1 cellular context compared by ENCODE assay signal in the genomic region with DNA sequence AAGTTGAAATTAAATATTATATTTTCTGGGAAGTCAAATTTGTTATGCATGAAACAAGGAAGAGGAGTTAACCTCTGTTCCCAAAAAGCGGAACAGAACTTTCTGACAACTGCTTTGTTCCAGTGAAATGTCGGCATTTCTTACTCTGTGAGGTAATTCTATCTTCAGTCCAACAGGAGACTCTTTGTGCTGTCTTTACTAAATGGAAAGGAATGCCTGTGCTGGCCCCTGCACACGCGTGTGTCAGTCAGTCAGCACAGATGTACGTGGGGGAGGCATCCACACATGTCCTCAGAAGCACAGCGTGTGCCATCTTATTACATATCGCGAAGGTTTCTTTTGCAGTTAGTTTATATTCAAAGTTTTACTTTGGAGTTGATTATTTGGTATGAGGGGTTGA.
TF ChIP-seq lines count a peak whose summit lies in the region.

No MANE protein-coding gene starts in this region.

TF ChIP-seq in K562, 482 proteins besides CTCF, POLR2A, EP300 and RAD21 (continued from another document and continues in another):
- TF ChIP-seq, protein P1, sequence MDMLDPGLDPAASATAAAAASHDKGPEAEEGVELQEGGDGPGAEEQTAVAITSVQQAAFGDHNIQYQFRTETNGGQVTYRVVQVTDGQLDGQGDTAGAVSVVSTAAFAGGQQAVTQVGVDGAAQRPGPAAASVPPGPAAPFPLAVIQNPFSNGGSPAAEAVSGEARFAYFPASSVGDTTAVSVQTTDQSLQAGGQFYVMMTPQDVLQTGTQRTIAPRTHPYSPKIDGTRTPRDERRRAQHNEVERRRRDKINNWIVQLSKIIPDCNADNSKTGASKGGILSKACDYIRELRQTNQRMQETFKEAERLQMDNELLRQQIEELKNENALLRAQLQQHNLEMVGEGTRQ (CRISPR knock-in tag; IDR thresholded peaks at IDR 0.05): no peak
- TF ChIP-seq SOX6 (IDR thresholded peaks at IDR 0.05) (peak; percentile 68), WHSC1 (IDR thresholded peaks at IDR 0.05; ENCODE audit: low read length) (no peak), CXXC5 (CRISPR knock-in tag; IDR thresholded peaks at IDR 0.05) (peak; percentile 32; the same call in 1 of the 2 replicates), HDAC8 (tag; IDR thresholded peaks at IDR 0.05) (no peak), ZNF253 (CRISPR knock-in tag; conservative IDR thresholded peaks at IDR 0.05) (no peak), ZNF12 (CRISPR knock-in tag; IDR thresholded peaks at IDR 0.05) (no peak), MAFG (tag; conservative IDR thresholded peaks at IDR 0.05) (no peak), ZNF239 (CRISPR knock-in tag; IDR thresholded peaks at IDR 0.05) (no peak), NRF1 (conservative IDR thresholded peaks at IDR 0.05 in 1 of 2, IDR thresholded peaks at IDR 0.05 in 1 of 2) (peak; percentile 67 to 75), ZSCAN32 (CRISPR knock-in tag; IDR thresholded peaks at IDR 0.05) (no peak), BCOR (IDR thresholded peaks at IDR 0.05) (no peak), XRCC5 (IDR thresholded peaks at IDR 0.05; ENCODE audit: low read depth, low read length) (no peak), MTA2 (IDR thresholded peaks at IDR 0.05; ENCODE audit: low read depth) (no peak), ZNF583 (CRISPR knock-in tag; IDR thresholded peaks at IDR 0.05) (no peak), RFX1 (IDR thresholded peaks at IDR 0.05) (no peak), ZKSCAN3 (CRISPR knock-in tag; IDR thresholded peaks at IDR 0.05) (no peak), SAP30 (IDR thresholded peaks at IDR 0.05; ENCODE audit: borderline replicate concordance, insufficient read depth, low read depth, low read length, poor library complexity, severe bottlenecking) (peak; percentile 61), ZNF174 (CRISPR knock-in tag; IDR thresholded peaks at IDR 0.05) (no peak), DMBX1 (CRISPR knock-in tag; IDR thresholded peaks at IDR 0.05; ENCODE audit: borderline replicate concordance) (no peak), ZNF324 (CRISPR knock-in tag; IDR thresholded peaks at IDR 0.05) (no peak), NEUROD1 (IDR thresholded peaks at IDR 0.05; ENCODE audit: borderline replicate concordance, low read depth, low read length, partially characterized antibody) (no peak), BDP1 (IDR thresholded peaks at IDR 0.05; ENCODE audit: insufficient read depth, insufficient read length) (no peak), SIN3B (IDR thresholded peaks at IDR 0.05; ENCODE audit: low read depth) (no peak), HDAC3 (IDR thresholded peaks at IDR 0.05; ENCODE audit: borderline replicate concordance, partially characterized antibody) (no peak), ZFP30 (CRISPR knock-in tag; IDR thresholded peaks at IDR 0.05; ENCODE audit: borderline replicate concordance) (no peak), ZNF644 (tag; IDR thresholded peaks at IDR 0.05; ENCODE audit: low read depth) (no peak), ZNF584 (CRISPR knock-in tag; IDR thresholded peaks at IDR 0.05; ENCODE audit: low read depth) (no peak), ZC3H4 (CRISPR knock-in tag; IDR thresholded peaks at IDR 0.05; ENCODE audit: borderline replicate concordance) (no peak), RNF2 (IDR thresholded peaks at IDR 0.05) (no peak), GTF2F1 (IDR thresholded peaks at IDR 0.05; ENCODE audit: low read depth, low read length) (no peak)
- TF ChIP-seq, protein P2, sequence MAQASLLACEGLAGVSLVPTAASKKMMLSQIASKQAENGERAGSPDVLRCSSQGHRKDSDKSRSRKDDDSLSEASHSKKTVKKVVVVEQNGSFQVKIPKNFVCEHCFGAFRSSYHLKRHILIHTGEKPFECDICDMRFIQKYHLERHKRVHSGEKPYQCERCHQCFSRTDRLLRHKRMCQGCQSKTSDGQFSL (CRISPR knock-in tag; IDR thresholded peaks at IDR 0.05): no peak
- TF ChIP-seq, protein P2 (tag; IDR thresholded peaks at IDR 0.05): no peak
- TF ChIP-seq, protein P3, sequence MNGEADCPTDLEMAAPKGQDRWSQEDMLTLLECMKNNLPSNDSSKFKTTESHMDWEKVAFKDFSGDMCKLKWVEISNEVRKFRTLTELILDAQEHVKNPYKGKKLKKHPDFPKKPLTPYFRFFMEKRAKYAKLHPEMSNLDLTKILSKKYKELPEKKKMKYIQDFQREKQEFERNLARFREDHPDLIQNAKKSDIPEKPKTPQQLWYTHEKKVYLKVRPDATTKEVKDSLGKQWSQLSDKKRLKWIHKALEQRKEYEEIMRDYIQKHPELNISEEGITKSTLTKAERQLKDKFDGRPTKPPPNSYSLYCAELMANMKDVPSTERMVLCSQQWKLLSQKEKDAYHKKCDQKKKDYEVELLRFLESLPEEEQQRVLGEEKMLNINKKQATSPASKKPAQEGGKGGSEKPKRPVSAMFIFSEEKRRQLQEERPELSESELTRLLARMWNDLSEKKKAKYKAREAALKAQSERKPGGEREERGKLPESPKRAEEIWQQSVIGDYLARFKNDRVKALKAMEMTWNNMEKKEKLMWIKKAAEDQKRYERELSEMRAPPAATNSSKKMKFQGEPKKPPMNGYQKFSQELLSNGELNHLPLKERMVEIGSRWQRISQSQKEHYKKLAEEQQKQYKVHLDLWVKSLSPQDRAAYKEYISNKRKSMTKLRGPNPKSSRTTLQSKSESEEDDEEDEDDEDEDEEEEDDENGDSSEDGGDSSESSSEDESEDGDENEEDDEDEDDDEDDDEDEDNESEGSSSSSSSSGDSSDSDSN (IDR thresholded peaks at IDR 0.05; ENCODE audit: borderline replicate concordance in 1 of 2, low read depth in 2 of 2, low read length in 2 of 2): no peak
- TF ChIP-seq, protein P4, sequence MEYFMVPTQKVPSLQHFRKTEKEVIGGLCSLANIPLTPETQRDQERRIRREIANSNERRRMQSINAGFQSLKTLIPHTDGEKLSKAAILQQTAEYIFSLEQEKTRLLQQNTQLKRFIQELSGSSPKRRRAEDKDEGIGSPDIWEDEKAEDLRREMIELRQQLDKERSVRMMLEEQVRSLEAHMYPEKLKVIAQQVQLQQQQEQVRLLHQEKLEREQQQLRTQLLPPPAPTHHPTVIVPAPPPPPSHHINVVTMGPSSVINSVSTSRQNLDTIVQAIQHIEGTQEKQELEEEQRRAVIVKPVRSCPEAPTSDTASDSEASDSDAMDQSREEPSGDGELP (CRISPR knock-in tag; IDR thresholded peaks at IDR 0.05; ENCODE audit: borderline replicate concordance): peak; percentile 63; the same call in 1 of the 2 replicates
- TF ChIP-seq, protein P5, sequence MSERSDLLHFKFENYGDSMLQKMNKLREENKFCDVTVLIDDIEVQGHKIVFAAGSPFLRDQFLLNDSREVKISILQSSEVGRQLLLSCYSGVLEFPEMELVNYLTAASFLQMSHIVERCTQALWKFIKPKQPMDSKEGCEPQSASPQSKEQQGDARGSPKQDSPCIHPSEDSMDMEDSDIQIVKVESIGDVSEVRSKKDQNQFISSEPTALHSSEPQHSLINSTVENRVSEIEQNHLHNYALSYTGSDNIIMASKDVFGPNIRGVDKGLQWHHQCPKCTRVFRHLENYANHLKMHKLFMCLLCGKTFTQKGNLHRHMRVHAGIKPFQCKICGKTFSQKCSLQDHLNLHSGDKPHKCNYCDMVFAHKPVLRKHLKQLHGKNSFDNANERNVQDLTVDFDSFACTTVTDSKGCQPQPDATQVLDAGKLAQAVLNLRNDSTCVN (CRISPR knock-in tag; IDR thresholded peaks at IDR 0.05): 0 out of 2 replicates have a peak, but pooled peaks have one; percentile 49
- TF ChIP-seq, protein P6, sequence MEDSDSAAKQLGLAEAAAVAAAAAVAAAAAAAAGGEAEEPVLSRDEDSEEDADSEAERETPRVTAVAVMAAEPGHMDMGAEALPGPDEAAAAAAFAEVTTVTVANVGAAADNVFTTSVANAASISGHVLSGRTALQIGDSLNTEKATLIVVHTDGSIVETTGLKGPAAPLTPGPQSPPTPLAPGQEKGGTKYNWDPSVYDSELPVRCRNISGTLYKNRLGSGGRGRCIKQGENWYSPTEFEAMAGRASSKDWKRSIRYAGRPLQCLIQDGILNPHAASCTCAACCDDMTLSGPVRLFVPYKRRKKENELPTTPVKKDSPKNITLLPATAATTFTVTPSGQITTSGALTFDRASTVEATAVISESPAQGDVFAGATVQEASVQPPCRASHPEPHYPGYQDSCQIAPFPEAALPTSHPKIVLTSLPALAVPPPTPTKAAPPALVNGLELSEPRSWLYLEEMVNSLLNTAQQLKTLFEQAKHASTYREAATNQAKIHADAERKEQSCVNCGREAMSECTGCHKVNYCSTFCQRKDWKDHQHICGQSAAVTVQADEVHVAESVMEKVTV (CRISPR knock-in tag; IDR thresholded peaks at IDR 0.05): 0 out of 2 replicates have a peak, but pooled peaks have one; percentile 20
- TF ChIP-seq, protein P7, sequence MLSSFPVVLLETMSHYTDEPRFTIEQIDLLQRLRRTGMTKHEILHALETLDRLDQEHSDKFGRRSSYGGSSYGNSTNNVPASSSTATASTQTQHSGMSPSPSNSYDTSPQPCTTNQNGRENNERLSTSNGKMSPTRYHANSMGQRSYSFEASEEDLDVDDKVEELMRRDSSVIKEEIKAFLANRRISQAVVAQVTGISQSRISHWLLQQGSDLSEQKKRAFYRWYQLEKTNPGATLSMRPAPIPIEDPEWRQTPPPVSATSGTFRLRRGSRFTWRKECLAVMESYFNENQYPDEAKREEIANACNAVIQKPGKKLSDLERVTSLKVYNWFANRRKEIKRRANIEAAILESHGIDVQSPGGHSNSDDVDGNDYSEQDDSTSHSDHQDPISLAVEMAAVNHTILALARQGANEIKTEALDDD (IDR thresholded peaks at IDR 0.05): peak; percentile 64; the same call in 1 of the 2 replicates
- TF ChIP-seq, protein P8, sequence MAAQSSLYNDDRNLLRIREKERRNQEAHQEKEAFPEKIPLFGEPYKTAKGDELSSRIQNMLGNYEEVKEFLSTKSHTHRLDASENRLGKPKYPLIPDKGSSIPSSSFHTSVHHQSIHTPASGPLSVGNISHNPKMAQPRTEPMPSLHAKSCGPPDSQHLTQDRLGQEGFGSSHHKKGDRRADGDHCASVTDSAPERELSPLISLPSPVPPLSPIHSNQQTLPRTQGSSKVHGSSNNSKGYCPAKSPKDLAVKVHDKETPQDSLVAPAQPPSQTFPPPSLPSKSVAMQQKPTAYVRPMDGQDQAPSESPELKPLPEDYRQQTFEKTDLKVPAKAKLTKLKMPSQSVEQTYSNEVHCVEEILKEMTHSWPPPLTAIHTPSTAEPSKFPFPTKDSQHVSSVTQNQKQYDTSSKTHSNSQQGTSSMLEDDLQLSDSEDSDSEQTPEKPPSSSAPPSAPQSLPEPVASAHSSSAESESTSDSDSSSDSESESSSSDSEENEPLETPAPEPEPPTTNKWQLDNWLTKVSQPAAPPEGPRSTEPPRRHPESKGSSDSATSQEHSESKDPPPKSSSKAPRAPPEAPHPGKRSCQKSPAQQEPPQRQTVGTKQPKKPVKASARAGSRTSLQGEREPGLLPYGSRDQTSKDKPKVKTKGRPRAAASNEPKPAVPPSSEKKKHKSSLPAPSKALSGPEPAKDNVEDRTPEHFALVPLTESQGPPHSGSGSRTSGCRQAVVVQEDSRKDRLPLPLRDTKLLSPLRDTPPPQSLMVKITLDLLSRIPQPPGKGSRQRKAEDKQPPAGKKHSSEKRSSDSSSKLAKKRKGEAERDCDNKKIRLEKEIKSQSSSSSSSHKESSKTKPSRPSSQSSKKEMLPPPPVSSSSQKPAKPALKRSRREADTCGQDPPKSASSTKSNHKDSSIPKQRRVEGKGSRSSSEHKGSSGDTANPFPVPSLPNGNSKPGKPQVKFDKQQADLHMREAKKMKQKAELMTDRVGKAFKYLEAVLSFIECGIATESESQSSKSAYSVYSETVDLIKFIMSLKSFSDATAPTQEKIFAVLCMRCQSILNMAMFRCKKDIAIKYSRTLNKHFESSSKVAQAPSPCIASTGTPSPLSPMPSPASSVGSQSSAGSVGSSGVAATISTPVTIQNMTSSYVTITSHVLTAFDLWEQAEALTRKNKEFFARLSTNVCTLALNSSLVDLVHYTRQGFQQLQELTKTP (IDR thresholded peaks at IDR 0.05; ENCODE audit: low read depth in 1 of 2, partially characterized antibody in 2 of 2): peak; percentile 50 to 58
- TF ChIP-seq, protein P9, sequence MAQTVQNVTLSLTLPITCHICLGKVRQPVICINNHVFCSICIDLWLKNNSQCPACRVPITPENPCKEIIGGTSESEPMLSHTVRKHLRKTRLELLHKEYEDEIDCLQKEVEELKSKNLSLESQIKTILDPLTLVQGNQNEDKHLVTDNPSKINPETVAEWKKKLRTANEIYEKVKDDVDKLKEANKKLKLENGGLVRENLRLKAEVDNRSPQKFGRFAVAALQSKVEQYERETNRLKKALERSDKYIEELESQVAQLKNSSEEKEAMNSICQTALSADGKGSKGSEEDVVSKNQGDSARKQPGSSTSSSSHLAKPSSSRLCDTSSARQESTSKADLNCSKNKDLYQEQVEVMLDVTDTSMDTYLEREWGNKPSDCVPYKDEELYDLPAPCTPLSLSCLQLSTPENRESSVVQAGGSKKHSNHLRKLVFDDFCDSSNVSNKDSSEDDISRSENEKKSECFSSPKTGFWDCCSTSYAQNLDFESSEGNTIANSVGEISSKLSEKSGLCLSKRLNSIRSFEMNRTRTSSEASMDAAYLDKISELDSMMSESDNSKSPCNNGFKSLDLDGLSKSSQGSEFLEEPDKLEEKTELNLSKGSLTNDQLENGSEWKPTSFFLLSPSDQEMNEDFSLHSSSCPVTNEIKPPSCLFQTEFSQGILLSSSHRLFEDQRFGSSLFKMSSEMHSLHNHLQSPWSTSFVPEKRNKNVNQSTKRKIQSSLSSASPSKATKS (CRISPR knock-in tag; IDR thresholded peaks at IDR 0.05): no peak
- TF ChIP-seq, protein P10, sequence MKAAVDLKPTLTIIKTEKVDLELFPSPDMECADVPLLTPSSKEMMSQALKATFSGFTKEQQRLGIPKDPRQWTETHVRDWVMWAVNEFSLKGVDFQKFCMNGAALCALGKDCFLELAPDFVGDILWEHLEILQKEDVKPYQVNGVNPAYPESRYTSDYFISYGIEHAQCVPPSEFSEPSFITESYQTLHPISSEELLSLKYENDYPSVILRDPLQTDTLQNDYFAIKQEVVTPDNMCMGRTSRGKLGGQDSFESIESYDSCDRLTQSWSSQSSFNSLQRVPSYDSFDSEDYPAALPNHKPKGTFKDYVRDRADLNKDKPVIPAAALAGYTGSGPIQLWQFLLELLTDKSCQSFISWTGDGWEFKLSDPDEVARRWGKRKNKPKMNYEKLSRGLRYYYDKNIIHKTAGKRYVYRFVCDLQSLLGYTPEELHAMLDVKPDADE (conservative IDR thresholded peaks at IDR 0.05; ENCODE audit: control insufficient read depth, low read depth, low read length): no peak
- TF ChIP-seq, protein P11, sequence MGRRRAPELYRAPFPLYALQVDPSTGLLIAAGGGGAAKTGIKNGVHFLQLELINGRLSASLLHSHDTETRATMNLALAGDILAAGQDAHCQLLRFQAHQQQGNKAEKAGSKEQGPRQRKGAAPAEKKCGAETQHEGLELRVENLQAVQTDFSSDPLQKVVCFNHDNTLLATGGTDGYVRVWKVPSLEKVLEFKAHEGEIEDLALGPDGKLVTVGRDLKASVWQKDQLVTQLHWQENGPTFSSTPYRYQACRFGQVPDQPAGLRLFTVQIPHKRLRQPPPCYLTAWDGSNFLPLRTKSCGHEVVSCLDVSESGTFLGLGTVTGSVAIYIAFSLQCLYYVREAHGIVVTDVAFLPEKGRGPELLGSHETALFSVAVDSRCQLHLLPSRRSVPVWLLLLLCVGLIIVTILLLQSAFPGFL (CRISPR knock-in tag; IDR thresholded peaks at IDR 0.05): no peak
